In the genomic region with DNA sequence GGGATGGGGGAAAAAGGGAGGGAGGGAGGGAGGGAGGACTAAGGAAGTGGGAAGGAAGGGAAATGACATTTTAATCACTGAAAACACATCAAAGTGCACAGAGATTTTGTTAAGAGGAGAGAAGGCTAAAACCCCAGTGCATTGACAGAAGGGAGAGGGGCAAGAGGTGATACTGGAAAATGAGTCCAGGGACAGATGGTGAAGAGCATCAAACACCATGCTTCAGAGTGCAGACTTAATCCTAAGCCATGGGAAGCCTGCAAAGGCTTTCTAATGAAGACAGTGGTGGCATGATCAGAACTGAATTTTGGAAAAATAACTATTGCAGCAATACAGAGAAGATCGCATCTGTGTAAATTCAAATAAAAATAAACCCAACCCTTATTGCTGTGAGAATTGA, we compare ENCODE assay signal across 17 cellular contexts. TPM values are rescaled to one million over a fixed set of nuclear protein-coding genes. Genes with fewer than 3 reads are reported as not detected.
DNase-seq lines count a peak whose midpoint lies in the region; ATAC-seq and TF ChIP-seq lines count a peak whose summit lies in the region.
"Had no signal": no experiment of that assay in that cellular context is flagged by ENCODE, and none has a peak within 500 bp of the region (broad histone marks: within the 10 kb centered on the region; RNA-seq: fewer than 3 reads in every experiment).

No MANE protein-coding gene starts in this region.

- no peak overlapping the region for H4K8ac ChIP-seq in trophoblast cell (ENCODE audit: low read depth, low read length)

- H2BK120ac ChIP-seq in trophoblast cell (ENCODE audit: insufficient read depth, low read length, poor library complexity): no peak overlapping the region

- no peaks in the 10 kb centered on the region for H3K27me3 ChIP-seq in BLaER1 treated with 17β-estradiol and CSF1 and Interleukin-3, amounts not matched to agents 10 nM and 100 nM
- no peaks in the 10 kb centered on the region for H3K27me3 ChIP-seq in trophoblast cell (ENCODE audit: insufficient read depth, low read length)

- no CpG with 5 or more reads among the region's 1 CpG for WGBS in trophoblast cell (ENCODE audit: extremely low coverage, insufficient coverage, insufficient read length)

- H3K14ac ChIP-seq in trophoblast cell (ENCODE audit: low read length): no peak overlapping the region

- no peaks in the 10 kb centered on the region for H3K79me1 ChIP-seq in trophoblast cell (ENCODE audit: low read length)

- peak; percentile 70 for DNase-seq in DMS 273 (lab: John Stamatoyannopoulos, UW; ENCODE audit: unreplicated experiment)
- DNase-seq in NCI-H82 (lab: John Stamatoyannopoulos, UW): peak; percentile 97
- DNase-seq in trophoblast cell: no peak
- DNase-seq in superior temporal gyrus (ENCODE audit: extremely low spot score): no peak
- no peak for DNase-seq in WTC11 (ENCODE audit: low spot score)
- no peak for DNase-seq in mesothelial cell of epicardium (ENCODE audit: low spot score in 2 of 2, unreplicated experiment in 2 of 2)
- DNase-seq: Caco-2; CD8-positive, alpha-beta memory T cell; DMS153; DMS79 treated with DMSO at 0.1 percent for 48 hours; EL; GDM1; H9 had no signal

- H4K12ac ChIP-seq in trophoblast cell (ENCODE audit: low read depth, low read length): no peak overlapping the region

- no peak overlapping the region for H2AFZ ChIP-seq in trophoblast cell (ENCODE audit: insufficient read depth, low read length, poor library complexity)

- no peak overlapping the region for H4K91ac ChIP-seq in trophoblast cell (ENCODE audit: low read depth, low read length)

- no peak overlapping the region for H3K27ac Mint-ChIP-seq in WTC11
- H3K27ac Mint-ChIP-seq in mesothelial cell of epicardium: no peak overlapping the region
- H3K27ac Mint-ChIP-seq: B cell, GM23338, H9 had no signal

- peaks cover 10 to 22% (median 16%) of the 10 kb centered on the region in 11 experiments; a peak in 19 of 22 replicates for H3K9me3 ChIP-seq in BLaER1 treated with 17β-estradiol and CSF1 and Interleukin-3, amounts not matched to agents 10 nM and 100 nM (replicated peaks in 1 of 11)
- H3K9me3 ChIP-seq in trophoblast cell (ENCODE audit: insufficient read depth, low read depth, low read length): no peaks in the 10 kb centered on the region
- H3K9me3 ChIP-seq: Caco-2 had no signal

- no peak for ATAC-seq in WTC11
- ATAC-seq: GM23338 had no signal

- no peaks in the 10 kb centered on the region for H4K20me1 ChIP-seq in BLaER1 treated with 17β-estradiol and CSF1 and Interleukin-3, amounts not matched to agents 10 nM and 100 nM

- H3K27me3 Mint-ChIP-seq in WTC11 (ENCODE audit: low read depth): no peaks in the 10 kb centered on the region
- peaks cover 4% of the 10 kb centered on the region for H3K27me3 Mint-ChIP-seq in mesothelial cell of epicardium (ENCODE audit: low read depth)

- H3K36me3 ChIP-seq in BLaER1 treated with 17β-estradiol and CSF1 and Interleukin-3, amounts not matched to agents 10 nM and 100 nM: no peaks in the 10 kb centered on the region
- H3K36me3 ChIP-seq in trophoblast cell (ENCODE audit: control insufficient read depth in 1 of 2, insufficient read depth in 2 of 2, low read length in 2 of 2): no peaks in the 10 kb centered on the region

- H3K27ac ChIP-seq in BLaER1 treated with 17β-estradiol and CSF1 and Interleukin-3, amounts not matched to agents 10 nM and 100 nM: no peak overlapping the region; a peak in 1 of 22 replicates
- no peak overlapping the region for H3K27ac ChIP-seq in trophoblast cell (ENCODE audit: low read depth, low read length)

- H3K4me2 ChIP-seq in BLaER1 treated with 17β-estradiol and CSF1 and Interleukin-3, amounts not matched to agents 10 nM and 100 nM: peak overlapping the region in 9 of 11 experiments; percentile 34 to 84 (median 55); a peak in 14 of 22 replicates
- H3K4me2 ChIP-seq in trophoblast cell (ENCODE audit: low read length): no peak overlapping the region
- H3K4me2 ChIP-seq: GM23338 had no signal

- H2BK5ac ChIP-seq in trophoblast cell (ENCODE audit: low read depth, low read length, poor library complexity): no peak overlapping the region

- no peak overlapping the region for H3K4me3 Mint-ChIP-seq in WTC11
- no peak overlapping the region for H3K4me3 Mint-ChIP-seq in mesothelial cell of epicardium
- H3K4me3 Mint-ChIP-seq: B cell; CD8-positive, alpha-beta memory T cell; GM23338; H9 had no signal

- H3K9me3 Mint-ChIP-seq in WTC11 (peaks cover 12% of the 10 kb centered on the region), mesothelial cell of epicardium (peaks cover 4% of the 10 kb centered on the region)
- H3K9me3 Mint-ChIP-seq: CD8-positive, alpha-beta memory T cell had no signal

- CTCF ChIA-PET in WTC11 (lab: Charles Lee): no interaction called here

- H3K18ac ChIP-seq in trophoblast cell (ENCODE audit: low read length): no peak overlapping the region

- no peak overlapping the region for H2BK12ac ChIP-seq in trophoblast cell (ENCODE audit: low read length)

- peaks cover 27 to 57% (median 39%) of the 10 kb centered on the region in 10 experiments for H3K4me1 ChIP-seq in BLaER1 treated with 17β-estradiol and CSF1 and Interleukin-3, amounts not matched to agents 10 nM and 100 nM
- H3K4me1 ChIP-seq in trophoblast cell (ENCODE audit: control insufficient read depth in 1 of 2, insufficient read depth in 2 of 2, low read length in 2 of 2): peaks cover 0 to 2% of the 10 kb centered on the region in 2 experiments
- H3K4me1 ChIP-seq: Caco-2 had no signal

- H3K36me3 Mint-ChIP-seq in WTC11 (peaks cover 8% of the 10 kb centered on the region; the same call in 1 of the 2 replicates), mesothelial cell of epicardium (no peaks in the 10 kb centered on the region)

- H3K4me1 Mint-ChIP-seq in WTC11: peaks cover 14% of the 10 kb centered on the region
- peaks cover 11% of the 10 kb centered on the region for H3K4me1 Mint-ChIP-seq in mesothelial cell of epicardium
- H3K4me1 Mint-ChIP-seq: B cell had no signal

- H3K23ac ChIP-seq in trophoblast cell (ENCODE audit: low read length): peak overlapping the region; percentile 92

- no peak overlapping the region for H2AK5ac ChIP-seq in trophoblast cell (ENCODE audit: low read length)

- TF ChIP-seq CTCF in WTC11 (IDR thresholded peaks at IDR 0.05) (no peak), mesothelial cell of epicardium (IDR thresholded peaks at IDR 0.05; ENCODE audit: unreplicated experiment) (no peak)

- H3K4ac ChIP-seq in trophoblast cell (ENCODE audit: low read depth, low read length): no peak overlapping the region

- no peak overlapping the region for H3K9ac ChIP-seq in BLaER1 treated with 17β-estradiol and CSF1 and Interleukin-3, amounts not matched to agents 10 nM and 100 nM
- H3K9ac ChIP-seq in trophoblast cell (ENCODE audit: low read length): no peak overlapping the region

- no peaks in the 10 kb centered on the region for H3K79me2 ChIP-seq in trophoblast cell (ENCODE audit: control insufficient read depth, insufficient read depth, low read length, poor library complexity)

- POLR2A ChIA-PET in WTC11 (lab: Charles Lee): no interaction called here

- no peak overlapping the region for H3K4me3 ChIP-seq in BLaER1 treated with 17β-estradiol and CSF1 and Interleukin-3, amounts not matched to agents 10 nM and 100 nM
- no peak overlapping the region for H3K4me3 ChIP-seq in trophoblast cell (ENCODE audit: low read depth, low read length)
- H3K4me3 ChIP-seq: GM23338 had no signal

TF ChIP-seq in WTC11, 78 proteins besides CTCF, POLR2A, EP300 and RAD21 (continues in another document):
- TF ChIP-seq ESRRA (CRISPR knock-in tag; IDR thresholded peaks at IDR 0.05; ENCODE audit: borderline replicate concordance): no peak
- TF ChIP-seq, protein P1, sequence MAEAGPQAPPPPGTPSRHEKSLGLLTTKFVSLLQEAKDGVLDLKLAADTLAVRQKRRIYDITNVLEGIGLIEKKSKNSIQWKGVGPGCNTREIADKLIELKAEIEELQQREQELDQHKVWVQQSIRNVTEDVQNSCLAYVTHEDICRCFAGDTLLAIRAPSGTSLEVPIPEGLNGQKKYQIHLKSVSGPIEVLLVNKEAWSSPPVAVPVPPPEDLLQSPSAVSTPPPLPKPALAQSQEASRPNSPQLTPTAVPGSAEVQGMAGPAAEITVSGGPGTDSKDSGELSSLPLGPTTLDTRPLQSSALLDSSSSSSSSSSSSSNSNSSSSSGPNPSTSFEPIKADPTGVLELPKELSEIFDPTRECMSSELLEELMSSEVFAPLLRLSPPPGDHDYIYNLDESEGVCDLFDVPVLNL (CRISPR knock-in tag; IDR thresholded peaks at IDR 0.05; ENCODE audit: borderline replicate concordance, low read depth): no peak
- TF ChIP-seq, protein P2, sequence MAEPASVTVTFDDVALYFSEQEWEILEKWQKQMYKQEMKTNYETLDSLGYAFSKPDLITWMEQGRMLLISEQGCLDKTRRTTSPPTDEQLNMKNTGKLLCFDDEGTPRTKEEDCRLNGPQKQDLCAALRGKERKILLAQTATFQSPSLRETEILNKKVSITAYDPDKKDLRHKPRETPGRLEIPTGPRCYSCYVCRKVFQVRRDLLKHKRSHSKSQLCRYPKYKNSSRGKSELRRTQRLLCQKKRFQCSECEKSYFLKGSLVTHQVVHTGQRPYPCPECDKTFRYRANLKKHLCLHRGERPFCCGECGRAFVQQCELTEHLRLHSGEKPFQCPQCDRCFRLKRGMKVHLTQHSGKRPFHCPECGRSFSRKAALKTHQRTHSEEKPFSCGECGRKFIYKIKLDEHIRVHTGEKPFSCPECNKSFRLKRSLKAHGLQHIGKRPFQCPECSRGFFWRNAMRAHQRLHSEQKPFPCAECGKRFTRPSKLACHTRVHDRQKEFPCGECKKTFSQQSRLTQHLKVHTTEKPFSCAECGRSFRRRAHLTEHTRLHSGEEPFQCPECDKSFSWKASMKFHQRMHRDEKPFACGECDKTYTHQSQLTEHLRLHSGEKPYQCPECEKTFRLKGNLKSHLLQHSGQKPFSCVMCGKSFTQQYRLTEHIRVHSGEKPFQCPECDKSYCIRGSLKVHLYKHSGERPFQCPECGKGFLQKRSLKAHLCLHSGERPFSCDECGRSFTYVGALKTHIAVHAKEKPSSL (CRISPR knock-in tag; conservative IDR thresholded peaks at IDR 0.05): no peak

RNA-seq across cellular contexts. Expression of a gene that starts 41.8 kb away (rescaled TPM):
- polyA plus RNA-seq in trophoblast cell (2013): 0.08 and 0.26 TPM in 2 replicates
- total RNA-seq in WTC11 (2021) (0.39 to 1.5 TPM (median 0.44 TPM) in 3 replicates), mesothelial cell of epicardium (0.29 to 0.67 TPM (median 0.60 TPM) in 3 replicates)
- total RNA-seq: GM23338, HT1080 had no signal
- polyA plus RNA-seq: CD8-positive, alpha-beta memory T cell; GM23338 had no signal

RNA-seq across cellular contexts. Expression of a gene that starts 44.1 kb away (rescaled TPM):
- polyA plus RNA-seq in trophoblast cell (2013): 345 and 361 TPM in 2 replicates
- 174 to 237 TPM (median 223 TPM) in 3 replicates for total RNA-seq in WTC11 (2021)
- 103 to 108 TPM (median 103 TPM) in 3 replicates for total RNA-seq in mesothelial cell of epicardium

Comparison
In these comparisons a context has a peak if more than half of its experiments do, and no peak if none do; other contexts are left out.
1. DNase-seq: peak in DMS 273 (single experiment) and NCI-H82 (single experiment); none in trophoblast cell (0 of 2), superior temporal gyrus (single experiment), WTC11 (single experiment) and mesothelial cell of epicardium (0 of 2).